Comparison of ENCODE assay signal across 23 cellular contexts in the genomic region with DNA sequence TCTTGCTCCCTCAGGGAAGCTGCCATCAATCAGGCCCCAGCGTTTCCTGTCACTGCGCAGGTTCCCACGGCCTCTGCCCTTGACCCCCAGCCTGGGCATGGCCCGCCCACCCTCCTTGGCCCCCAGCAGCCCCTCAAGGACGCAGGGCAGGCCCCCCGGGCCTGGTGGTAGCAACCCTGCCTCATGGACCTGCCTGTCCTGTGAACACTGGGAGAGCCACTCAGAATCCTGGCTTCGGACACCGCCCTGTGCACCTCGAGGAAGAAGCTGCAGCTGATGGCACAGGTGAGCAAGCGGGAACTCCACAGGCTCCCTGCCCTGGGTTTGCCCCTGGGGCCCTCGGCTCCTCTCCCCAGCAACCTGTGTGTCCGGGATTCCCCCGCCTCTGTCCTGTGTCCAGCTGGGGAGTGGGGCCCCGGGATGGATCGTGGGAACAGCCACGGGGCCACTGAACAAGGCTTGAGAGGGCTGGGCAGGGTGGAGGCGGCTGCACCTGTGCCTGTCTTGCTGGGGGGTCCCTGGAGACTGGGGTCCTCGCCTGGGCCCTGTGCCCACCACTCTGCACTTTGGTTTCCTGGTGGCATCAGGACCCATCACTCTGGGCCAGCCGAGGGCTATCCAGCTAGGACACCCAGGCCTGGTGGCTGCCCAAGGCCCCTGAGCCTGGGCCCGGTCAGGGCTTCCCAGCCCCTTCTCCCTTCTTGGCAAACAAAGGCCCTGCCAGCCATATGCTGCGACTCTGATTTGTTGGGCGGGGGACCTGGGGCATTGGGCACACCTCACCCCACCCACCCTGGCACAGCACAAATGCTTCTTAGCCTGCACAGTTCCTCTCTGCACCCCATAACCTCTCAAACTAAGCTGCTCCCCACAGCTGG. TPM values are rescaled to one million over a fixed set of nuclear protein-coding genes. Genes with fewer than 3 reads are reported as not detected.
A peak's percentile ranks its signal among the peaks of the same experiment; 100 is the strongest.
DNase-seq lines count a peak whose midpoint lies in the region; ATAC-seq and TF ChIP-seq lines count a peak whose summit lies in the region.
"Had no signal": no experiment of that assay in that cellular context is flagged by ENCODE, and none has a peak within 500 bp of the region (broad histone marks: within the 10 kb centered on the region; RNA-seq: fewer than 3 reads in every experiment).

No MANE protein-coding gene starts in this region.

- H3K4me1 ChIP-seq in right lobe of liver, result peaks cover 0 to 53% (median 16%) of the 10 kb centered on the region in 4 donors

- H3K9me3 ChIP-seq in WERI-Rb-1 (ENCODE audit: severe bottlenecking), result no peaks in the 10 kb centered on the region
- H3K9me3 ChIP-seq in right lobe of liver, result no peaks in the 10 kb centered on the region

- H3K27ac ChIP-seq in WERI-Rb-1 (no peak overlapping the region), right lobe of liver (no peak overlapping the region)
- H3K27ac ChIP-seq: 22Rv1, parathyroid adenoma had no signal

- peaks cover 7% of the 10 kb centered on the region for H3K4me1 Mint-ChIP-seq in stimulated activated memory B cell treated with anti-CD40 and anti-IgM and Interleukin-4, amounts not matched to agents 10 μg/mL and 1 μg/mL and 100 μg/mL, for 72 hours
- peaks cover 25% of the 10 kb centered on the region for H3K4me1 Mint-ChIP-seq in mesothelial cell of epicardium

- H3K36me3 ChIP-seq in WERI-Rb-1, result no peaks in the 10 kb centered on the region
- H3K36me3 ChIP-seq in right lobe of liver, result no peaks in the 10 kb centered on the region

- H3K4me3 ChIP-seq in WERI-Rb-1 (ENCODE audit: low read depth, low read length) (no peak overlapping the region), right lobe of liver (no peak overlapping the region)
- H3K4me3 ChIP-seq: dorsolateral prefrontal cortex, GM23338 had no signal

- 43% methylated on average over 5 of the region's 22 CpGs for WGBS in right lobe of liver (ENCODE audit: insufficient coverage, low coverage, low lambda C conversion rate, missing lambda C conversion rate)

- peaks cover 46% of the 10 kb centered on the region for H3K27me3 Mint-ChIP-seq in stimulated activated memory B cell treated with anti-CD40 and anti-IgM and Interleukin-4, amounts not matched to agents 10 μg/mL and 1 μg/mL and 100 μg/mL, for 72 hours
- H3K27me3 Mint-ChIP-seq in mesothelial cell of epicardium (ENCODE audit: low read depth), result no peaks in the 10 kb centered on the region

- H3K36me3 Mint-ChIP-seq in stimulated activated memory B cell treated with anti-CD40 and anti-IgM and Interleukin-4, amounts not matched to agents 10 μg/mL and 1 μg/mL and 100 μg/mL, for 72 hours, result no peaks in the 10 kb centered on the region
- H3K36me3 Mint-ChIP-seq in mesothelial cell of epicardium, result no peaks in the 10 kb centered on the region
- H3K36me3 Mint-ChIP-seq: CD8-positive, alpha-beta T cell had no signal

- intact Hi-C loops in right lobe of liver (cut with DNase I), result loop anchor here in 1 of 2 donors (5.0 to 10.0 kb wide), 2 partner anchors 84 to 142 kb away; partner anchors contain the start of gene NOTCH1

- no peak for TF ChIP-seq CTCF in WERI-Rb-1 (IDR thresholded peaks at IDR 0.05; ENCODE audit: low read depth, low read length)
- TF ChIP-seq CTCF in right lobe of liver (IDR thresholded peaks at IDR 0.05), result no peak
- no peak for TF ChIP-seq CTCF in mesothelial cell of epicardium (IDR thresholded peaks at IDR 0.05; ENCODE audit: unreplicated experiment)

- H3K27me3 ChIP-seq in WERI-Rb-1 (ENCODE audit: insufficient read depth, low read depth, severe bottlenecking) (no peaks in the 10 kb centered on the region), right lobe of liver (no peaks in the 10 kb centered on the region)
- H3K27me3 ChIP-seq: dorsolateral prefrontal cortex had no signal

- no peaks in the 10 kb centered on the region for H3K9me3 Mint-ChIP-seq in stimulated activated memory B cell treated with anti-CD40 and anti-IgM and Interleukin-4, amounts not matched to agents 10 μg/mL and 1 μg/mL and 100 μg/mL, for 72 hours
- no peaks in the 10 kb centered on the region for H3K9me3 Mint-ChIP-seq in mesothelial cell of epicardium
- H3K9me3 Mint-ChIP-seq: CD8-positive, alpha-beta T cell; GM23338; nephron had no signal

- no peak for TF ChIP-seq POLR2A in right lobe of liver (IDR thresholded peaks at IDR 0.05)

- H3K27ac Mint-ChIP-seq in stimulated activated memory B cell treated with anti-CD40 and anti-IgM and Interleukin-4, amounts not matched to agents 10 μg/mL and 1 μg/mL and 100 μg/mL, for 72 hours, result peak overlapping the region; percentile 62
- no peak overlapping the region for H3K27ac Mint-ChIP-seq in mesothelial cell of epicardium
- H3K27ac Mint-ChIP-seq: CD8-positive, alpha-beta T cell; GM23338 had no signal

- no peak overlapping the region for H3K4me3 Mint-ChIP-seq in stimulated activated memory B cell treated with anti-CD40 and anti-IgM and Interleukin-4, amounts not matched to agents 10 μg/mL and 1 μg/mL and 100 μg/mL, for 72 hours
- H3K4me3 Mint-ChIP-seq in mesothelial cell of epicardium, result no peak overlapping the region
- H3K4me3 Mint-ChIP-seq: CD8-positive, alpha-beta T cell; GM23338; nephron had no signal

- DNase-seq in DMS 273 (lab: John Stamatoyannopoulos, UW; ENCODE audit: unreplicated experiment) (peak; percentile 33), DMS 273 treated with DMSO at 0.1 percent for 48 hours (lab: John Stamatoyannopoulos, UW) (no peak), WERI-Rb-1 (peak; percentile 7), right lobe of liver (peak in 2 of 3 donors; percentile 27 to 48), mesothelial cell of epicardium (ENCODE audit: low spot score in 2 of 2, unreplicated experiment in 2 of 2) (no peak)
- DNase-seq: activated CD4-positive, alpha-beta T cell treated with anti-CD3 and anti-CD28 coated beads for 4 hours; activated effector memory CD4-positive, alpha-beta T cell treated with anti-CD3 and anti-CD28 coated beads, Interleukin-2, amount 50 U/mL, for 16 hours; caudate nucleus; CD8-positive, alpha-beta T cell; dorsolateral prefrontal cortex; KBM-7; MM.1S; NCI-H2029 treated with DMSO at 0.1 percent for 48 hours; NCI-H345; stimulated activated naive CD4-positive, alpha-beta T cell; T-helper 2 cell had no signal

- ATAC-seq in right lobe of liver (no peak), GM21723 (IDR thresholded peaks at IDR 0.05; ENCODE audit: unreplicated experiment) (no peak), HG03025 (IDR thresholded peaks at IDR 0.05; ENCODE audit: low FRiP score, unreplicated experiment) (no peak)
- ATAC-seq in stimulated activated memory B cell treated with anti-CD40 and anti-IgM and Interleukin-4, amounts not matched to agents 10 μg/mL and 1 μg/mL and 100 μg/mL, for 72 hours, result no peak
- ATAC-seq: CD8-positive, alpha-beta T cell had no signal

RNA-seq across cellular contexts. Expression of gene EGFL7, which starts 33.5 kb away (rescaled TPM):
- total RNA-seq in right lobe of liver (10 to 100 TPM; 26.7 to 54.2 (median 45.8) TPM), mesothelial cell of epicardium (35.6 to 39.3 TPM (median 38.2 TPM) in 3 replicates)
- total RNA-seq: CD8-positive, alpha-beta T cell had no signal

RNA-seq across cellular contexts. Expression of gene AGPAT2, which starts 58.0 kb away (rescaled TPM):
- total RNA-seq in right lobe of liver, result 100 to 1,000 TPM; 117 to 379 (median 184) TPM
- total RNA-seq in mesothelial cell of epicardium, result 32.8 to 36.1 TPM (median 34.9 TPM) in 3 replicates

Comparison
In these comparisons a context has a peak if more than half of its experiments do, and no peak if none do; other contexts are left out.
1. DNase-seq: peak in DMS 273 (single experiment), WERI-Rb-1 (single experiment) and right lobe of liver (2 of 3); none in DMS 273 treated with DMSO at 0.1 percent for 48 hours (single experiment) and mesothelial cell of epicardium (0 of 2).